Comparison of ENCODE assay signal across 8 cellular contexts in genomic region chr1:206556748-206557635, GRCh38. TPM values are rescaled to one million over a fixed set of nuclear protein-coding genes. Genes with fewer than 3 reads are reported as not detected.
DNase-seq lines count a peak whose midpoint lies in the region; ATAC-seq and TF ChIP-seq lines count a peak whose summit lies in the region.

No MANE protein-coding gene starts in this region.

- peak; percentile 80 for TF ChIP-seq POLR2A in GM18526 (IDR thresholded peaks at IDR 0.05; ENCODE audit: extremely low read depth, insufficient read length)

- DNase-seq in A172 (ENCODE audit: low spot score) (peak; percentile 51), NOMO-1 (lab: John Stamatoyannopoulos, UW; ENCODE audit: unreplicated experiment in 2 of 2) (peak; percentile 88 to 95), middle frontal gyrus (ENCODE audit: extremely low spot score, low spot score) (peak; percentile 49)
- DNase-seq in activated CD8-positive, alpha-beta memory T cell treated with anti-CD3 and anti-CD28 coated beads for 4 hours (ENCODE audit: low read depth in 2 of 2) = peak; percentile 80 to 86
- peak; percentile 88 to 89 (median 89) for DNase-seq in effector memory CD8-positive, alpha-beta T cell
- DNase-seq in stimulated activated CD8-positive, alpha-beta memory T cell treated with anti-CD3 and anti-CD28 coated beads, Interleukin-2, amount 100 ng/mL, for 1 hour (ENCODE audit: low read depth in 2 of 2) = peak; percentile 78 to 83

- peaks cover 63 to 76% of the 10 kb centered on the region in 2 donors for H3K4me1 Mint-ChIP-seq in effector memory CD8-positive, alpha-beta T cell (ENCODE audit: low read depth in 2 of 2)

- peak overlapping the region; percentile 94 to 95 for H3K27ac Mint-ChIP-seq in effector memory CD8-positive, alpha-beta T cell

- peak; percentile 45 for ATAC-seq in HG03196 (IDR thresholded peaks at IDR 0.05; ENCODE audit: unreplicated experiment)
- peak; percentile 80 for ATAC-seq in effector memory CD8-positive, alpha-beta T cell (replicated peaks)

- H3K4me3 Mint-ChIP-seq in effector memory CD8-positive, alpha-beta T cell = peak overlapping the region; percentile 92 to 94

- peaks cover 50% of the 10 kb centered on the region for H3K36me3 Mint-ChIP-seq in effector memory CD8-positive, alpha-beta T cell (ENCODE audit: insufficient read depth)

- no peaks in the 10 kb centered on the region for H3K9me3 Mint-ChIP-seq in effector memory CD8-positive, alpha-beta T cell

- H3K27me3 Mint-ChIP-seq in effector memory CD8-positive, alpha-beta T cell = no peaks in the 10 kb centered on the region

RNA-seq across cellular contexts. Expression of gene RASSF5, which starts 49.7 kb away (rescaled TPM):
- 3.3 and 5.8 TPM in 2 replicates for total RNA-seq in A172 (2014; rRNA removed; shearing (Covaris generic))

RNA-seq across cellular contexts. Expression of gene EIF2D, which starts 55.3 kb away (rescaled TPM):
- total RNA-seq in A172 (2014; rRNA removed; shearing (Covaris generic)) = 53.6 and 54.7 TPM in 2 replicates

Comparison
In these comparisons a context has a peak if more than half of its experiments do, and no peak if none do; other contexts are left out.
1. Peak in every context shown above with its lines: DNase-seq and ATAC-seq.